Comparison of ENCODE assay signal across 15 cellular contexts in genomic region chr9:114690308-114690707, GRCh38. TPM values are rescaled to one million over a fixed set of nuclear protein-coding genes. Genes with fewer than 3 reads are reported as not detected.
DNase-seq lines count a peak whose midpoint lies in the region; ATAC-seq and TF ChIP-seq lines count a peak whose summit lies in the region.
"Had no signal": no experiment of that assay in that cellular context is flagged by ENCODE, and none has a peak within 500 bp of the region (broad histone marks: within the 10 kb centered on the region; RNA-seq: fewer than 3 reads in every experiment).

No MANE protein-coding gene starts in this region.

- H3K27me3 ChIP-seq in breast epithelium: no peaks in the 10 kb centered on the region
- H3K27me3 ChIP-seq: thyroid gland had no signal

- H3K27me3 Mint-ChIP-seq in MCF 10A (ENCODE audit: insufficient read depth, unreplicated experiment): no peaks in the 10 kb centered on the region
- no peaks in the 10 kb centered on the region for H3K27me3 Mint-ChIP-seq in central memory CD8-positive, alpha-beta T cell
- peaks cover 13 to 26% of the 10 kb centered on the region in 2 donors for H3K27me3 Mint-ChIP-seq in stimulated activated naive B cell treated with anti-CD40 and anti-IgM and Interleukin-4, amounts not matched to agents 10 μg/mL and 1 μg/mL and 100 μg/mL, for 72 hours
- H3K27me3 Mint-ChIP-seq: naive thymus-derived CD4-positive, alpha-beta T cell had no signal

- intact Hi-C loops in MCF 10A (cut with micrococcal nuclease) (no loop called here), breast epithelium (cut with DNase I; ENCODE audit: low total_unique reads) (no loop called here)

- ATAC-seq in SK-N-SH treated with all-trans-retinoic acid at 6 μM for 48 hours: peak; percentile 54
- ATAC-seq in central memory CD8-positive, alpha-beta T cell (replicated peaks; ENCODE audit: extremely low read depth, poor library complexity, severe bottlenecking): no peak
- no peak for ATAC-seq in stimulated activated naive B cell treated with anti-CD40 and anti-IgM and Interleukin-4, amounts not matched to agents 10 μg/mL and 1 μg/mL and 100 μg/mL, for 72 hours (replicated peaks)

- H3K9me3 Mint-ChIP-seq in MCF 10A (ENCODE audit: unreplicated experiment): no peaks in the 10 kb centered on the region
- H3K9me3 Mint-ChIP-seq in central memory CD8-positive, alpha-beta T cell: no peaks in the 10 kb centered on the region
- no peaks in the 10 kb centered on the region for H3K9me3 Mint-ChIP-seq in stimulated activated naive B cell treated with anti-CD40 and anti-IgM and Interleukin-4, amounts not matched to agents 10 μg/mL and 1 μg/mL and 100 μg/mL, for 72 hours

- BruUV-seq in MCF 10A (replicated peaks; lab: Mats Ljungman, UMichigan): no TSS peak

- TF ChIP-seq CTCF in MCF 10A (IDR thresholded peaks at IDR 0.05; ENCODE audit: unreplicated experiment) (no peak), breast epithelium (IDR thresholded peaks at IDR 0.05) (no peak)

- no peak overlapping the region for H3K4me3 ChIP-seq in breast epithelium
- H3K4me3 ChIP-seq: thyroid gland had no signal

- H3K27ac Mint-ChIP-seq in MCF 10A (ENCODE audit: low read depth, unreplicated experiment): peak overlapping the region; percentile 7
- peak overlapping the region; percentile 85 for H3K27ac Mint-ChIP-seq in central memory CD8-positive, alpha-beta T cell (ENCODE audit: low read depth)
- H3K27ac Mint-ChIP-seq in stimulated activated naive B cell treated with anti-CD40 and anti-IgM and Interleukin-4, amounts not matched to agents 10 μg/mL and 1 μg/mL and 100 μg/mL, for 72 hours: peak overlapping the region; percentile 52

- H3K36me3 Mint-ChIP-seq in MCF 10A (ENCODE audit: insufficient read depth, unreplicated experiment): peaks cover 7% of the 10 kb centered on the region
- H3K36me3 Mint-ChIP-seq in central memory CD8-positive, alpha-beta T cell (ENCODE audit: insufficient read depth): peaks cover 3% of the 10 kb centered on the region
- H3K36me3 Mint-ChIP-seq in stimulated activated naive B cell treated with anti-CD40 and anti-IgM and Interleukin-4, amounts not matched to agents 10 μg/mL and 1 μg/mL and 100 μg/mL, for 72 hours: no peaks in the 10 kb centered on the region

- CTCF ChIA-PET in MCF 10A (lab: Yijun Ruan, JAX): interaction anchor here (0.6 to 4.7 kb wide), 7 partner anchors 8 to 895 kb away, joined by 3 to 33 read pairs (median 4); partner anchors contain the start of gene TEX48

- POLR2A ChIA-PET in MCF 10A (lab: Yijun Ruan, JAX): interaction anchor here (2.1 kb wide), 1 partner anchor 12 kb away, joined by 10 read pairs; no protein-coding TSS in a partner anchor

- DNase-seq in MCF 10A (ENCODE audit: unreplicated experiment) (no peak), breast epithelium (ENCODE audit: low spot score in 2 of 2) (no peak), amniotic stem cell (lab: John Stamatoyannopoulos, UW) (no peak), superior temporal gyrus (ENCODE audit: extremely low spot score) (no peak), HuH-7.5 (ENCODE audit: low spot score) (no peak)
- no peak for DNase-seq in central memory CD8-positive, alpha-beta T cell (ENCODE audit: low spot score in 2 of 2)
- no peak for DNase-seq in stimulated activated naive B cell treated with anti-CD40 and anti-IgM and Interleukin-4, amounts not matched to agents 10 μg/mL and 1 μg/mL and 100 μg/mL, for 72 hours
- DNase-seq: NCI-H146, thyroid gland had no signal

- H3K4me1 Mint-ChIP-seq in MCF 10A (ENCODE audit: insufficient read depth, unreplicated experiment): peaks cover 13% of the 10 kb centered on the region
- H3K4me1 Mint-ChIP-seq in central memory CD8-positive, alpha-beta T cell: peaks cover 36% of the 10 kb centered on the region
- H3K4me1 Mint-ChIP-seq in stimulated activated naive B cell treated with anti-CD40 and anti-IgM and Interleukin-4, amounts not matched to agents 10 μg/mL and 1 μg/mL and 100 μg/mL, for 72 hours: peaks cover 14 to 30% of the 10 kb centered on the region in 2 donors

- no peaks in the 10 kb centered on the region for H3K36me3 ChIP-seq in breast epithelium
- H3K36me3 ChIP-seq: thyroid gland had no signal

- TF ChIP-seq POLR2A in breast epithelium (IDR thresholded peaks at IDR 0.05): no peak

- H3K27ac ChIP-seq in breast epithelium: no peak overlapping the region
- H3K27ac ChIP-seq: thyroid gland had no signal

- H3K4me1 ChIP-seq in breast epithelium: no peaks in the 10 kb centered on the region

- H3K9me3 ChIP-seq in breast epithelium: no peaks in the 10 kb centered on the region
- H3K9me3 ChIP-seq: thyroid gland had no signal

- H3K4me3 Mint-ChIP-seq in MCF 10A (ENCODE audit: unreplicated experiment): no peak overlapping the region
- no peak overlapping the region for H3K4me3 Mint-ChIP-seq in central memory CD8-positive, alpha-beta T cell
- no peak overlapping the region for H3K4me3 Mint-ChIP-seq in stimulated activated naive B cell treated with anti-CD40 and anti-IgM and Interleukin-4, amounts not matched to agents 10 μg/mL and 1 μg/mL and 100 μg/mL, for 72 hours

TF ChIP-seq in SK-N-SH treated with all-trans-retinoic acid at 6 μM for 48 hours, 23 proteins besides CTCF, POLR2A, EP300 and RAD21 (continues in another document):
- TF ChIP-seq PATZ1 (CRISPR knock-in tag; IDR thresholded peaks at IDR 0.05; ENCODE audit: borderline replicate concordance) (no peak), ZNF8 (CRISPR knock-in tag; IDR thresholded peaks at IDR 0.05) (no peak), CSDC2 (CRISPR knock-in tag; IDR thresholded peaks at IDR 0.05) (no peak), SNAI2 (CRISPR knock-in tag; IDR thresholded peaks at IDR 0.05) (no peak), ZFP30 (CRISPR knock-in tag; IDR thresholded peaks at IDR 0.05) (no peak), CSRNP3 (CRISPR knock-in tag; IDR thresholded peaks at IDR 0.05) (no peak), BACH2 (CRISPR knock-in tag; IDR thresholded peaks at IDR 0.05; ENCODE audit: borderline replicate concordance) (no peak), ARNTL (CRISPR knock-in tag; IDR thresholded peaks at IDR 0.05; ENCODE audit: borderline replicate concordance, low read depth) (no peak), TSHZ2 (CRISPR knock-in tag; IDR thresholded peaks at IDR 0.05) (no peak)

RNA-seq across cellular contexts. Expression of gene TEX48, which starts 8.3 kb away (rescaled TPM):
- total RNA-seq in MCF 10A (2022): not detected in 2 replicates
- not detected for total RNA-seq in breast epithelium
- total RNA-seq: LHCN-M2, lower leg skin, NCI-H460, pulmonary artery endothelial cell, thyroid gland had no signal

RNA-seq across cellular contexts. Expression of gene TEX53, which starts 32.7 kb away (rescaled TPM):
- not detected in 2 replicates for total RNA-seq in MCF 10A (2022)
- total RNA-seq in breast epithelium: not detected
- total RNA-seq: LHCN-M2; lower leg skin; naive thymus-derived CD4-positive, alpha-beta T cell; NCI-H460; pulmonary artery endothelial cell; thyroid gland had no signal

Comparison
In these comparisons a context has a peak if more than half of its experiments do, and no peak if none do; other contexts are left out.
1. H3K27ac Mint-ChIP-seq: peak in every context shown above with its lines; median percentile 85 in central memory CD8-positive, alpha-beta T cell; 52 in stimulated activated naive B cell treated with anti-CD40 and anti-IgM and Interleukin-4, amounts not matched to agents 10 μg/mL and 1 μg/mL and 100 μg/mL, for 72 hours; 7 in MCF 10A.